ENCODE assay signal across 19 cellular contexts in the genomic region with DNA sequence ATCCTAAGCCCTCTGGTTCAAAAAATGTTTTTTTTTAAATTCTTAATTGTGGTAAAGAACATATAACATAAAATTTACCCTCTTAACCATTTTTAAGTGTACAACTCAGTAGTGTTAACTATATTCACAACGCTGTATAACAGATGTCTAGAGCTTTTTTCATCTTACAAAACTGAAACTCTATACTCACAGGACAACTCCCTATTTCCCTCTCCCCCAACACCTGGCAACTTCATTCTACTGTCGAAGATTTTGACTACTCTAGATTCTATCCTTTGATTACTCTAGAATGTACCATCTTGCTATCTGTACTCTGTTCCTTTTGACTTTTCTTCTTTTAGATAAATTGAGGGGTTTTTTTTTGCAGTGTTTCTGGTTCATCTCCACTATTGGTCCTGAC.
DNase-seq lines count a peak whose midpoint lies in the region; ATAC-seq and TF ChIP-seq lines count a peak whose summit lies in the region.
"Had no signal": no experiment of that assay in that cellular context is flagged by ENCODE, and none has a peak within 500 bp of the region (broad histone marks: within the 10 kb centered on the region; RNA-seq: fewer than 3 reads in every experiment).

No MANE protein-coding gene starts in this region.

- no peak overlapping the region for H3K27ac ChIP-seq in CD8-positive, alpha-beta T cell (ENCODE audit: low read depth, low read length)
- H3K27ac ChIP-seq in Karpas-422 (ENCODE audit: low read length) (peak overlapping the region; percentile 32; the same call in 1 of the 2 replicates), fibroblast of lung (ENCODE audit: insufficient read depth, low read length) (peak overlapping the region; percentile 31)
- H3K27ac ChIP-seq: BLaER1 treated with 17β-estradiol and CSF1 and Interleukin-3, amounts not matched to agents 10 nM and 100 nM; colonic mucosa had no signal

- H3K4me1 Mint-ChIP-seq in CD8-positive, alpha-beta T cell (ENCODE audit: low read depth) = peaks cover 71% of the 10 kb centered on the region

- no peaks in the 10 kb centered on the region for H3K36me3 ChIP-seq in CD8-positive, alpha-beta T cell (ENCODE audit: insufficient read depth, low read length)
- H3K36me3 ChIP-seq in Karpas-422 (ENCODE audit: insufficient read depth, low read length) (peaks cover 25% of the 10 kb centered on the region; the same call in 1 of the 2 replicates), fibroblast of lung (ENCODE audit: control insufficient read depth, insufficient read depth, low read length) (no peaks in the 10 kb centered on the region)
- H3K36me3 ChIP-seq: colonic mucosa had no signal

- no peak overlapping the region for H3K4me3 Mint-ChIP-seq in CD8-positive, alpha-beta T cell
- H3K4me3 Mint-ChIP-seq: nephron, WTC11 had no signal

- no peaks in the 10 kb centered on the region for H3K27me3 Mint-ChIP-seq in CD8-positive, alpha-beta T cell (ENCODE audit: low read depth)

- no peaks in the 10 kb centered on the region for H3K9me3 ChIP-seq in CD8-positive, alpha-beta T cell (ENCODE audit: low read length)
- H3K9me3 ChIP-seq in Karpas-422 (ENCODE audit: low read length) (no peaks in the 10 kb centered on the region), fibroblast of lung (ENCODE audit: control insufficient read depth, insufficient read depth, low read depth, low read length) (no peaks in the 10 kb centered on the region)
- H3K9me3 ChIP-seq: colonic mucosa had no signal

- H3K27ac Mint-ChIP-seq in CD8-positive, alpha-beta T cell = peak overlapping the region; percentile 66
- H3K27ac Mint-ChIP-seq: WTC11 had no signal

- H3K9ac ChIP-seq in Karpas-422 (ENCODE audit: low read length) (no peak overlapping the region), fibroblast of lung (ENCODE audit: insufficient read depth, low read length) (no peak overlapping the region)
- H3K9ac ChIP-seq: BLaER1 treated with 17β-estradiol and CSF1 and Interleukin-3, amounts not matched to agents 10 nM and 100 nM had no signal

- CTCF ChIA-PET in CD8-positive, alpha-beta T cell (lab: Charles Lee) = no interaction called here

- H3K4me1 ChIP-seq in CD8-positive, alpha-beta T cell (ENCODE audit: insufficient read depth, low read length) = peaks cover 16% of the 10 kb centered on the region
- peaks cover 42% of the 10 kb centered on the region for H3K4me1 ChIP-seq in Karpas-422 (ENCODE audit: low read length)
- H3K4me1 ChIP-seq in fibroblast of lung (ENCODE audit: control insufficient read depth, extremely low read depth, insufficient read depth, low read length) = peaks cover 8% of the 10 kb centered on the region
- H3K4me1 ChIP-seq: colonic mucosa had no signal

- H3K79me2 ChIP-seq in Karpas-422 (ENCODE audit: low read length) = peaks cover 73% of the 10 kb centered on the region
- H3K79me2 ChIP-seq in fibroblast of lung (ENCODE audit: control insufficient read depth, insufficient read depth, low read length) = no peaks in the 10 kb centered on the region

- DNase-seq in CD8-positive, alpha-beta T cell = no peak
- no peak for DNase-seq in Karpas-422
- DNase-seq in fibroblast of lung (ENCODE audit: low read depth in 2 of 2) = no peak
- DNase-seq in DMS153 (lab: John Stamatoyannopoulos, UW) = no peak
- DNase-seq in RPMI8226 = no peak
- DNase-seq in AML-193 (lab: John Stamatoyannopoulos, UW) = no peak
- DNase-seq: activated CD8-positive, alpha-beta memory T cell treated with anti-CD3 and anti-CD28 coated beads, Interleukin-2, amount 50 U/mL, for 48 hours; amygdala; colonic mucosa; GOT3; hippocampal formation; left colon; retina; stimulated activated CD4-positive, alpha-beta T cell treated with anti-CD3 and anti-CD28 coated beads, Interleukin-2, amount 100 ng/mL, for 24 hours had no signal

- POLR2A ChIA-PET in CD8-positive, alpha-beta T cell (lab: Charles Lee) = interaction anchor here (1.5 kb wide), 1 partner anchor 15 kb away, joined by 5 read pairs; no protein-coding TSS in a partner anchor

- H3K27me3 ChIP-seq in CD8-positive, alpha-beta T cell (ENCODE audit: insufficient read depth, low read length) = no peaks in the 10 kb centered on the region
- H3K27me3 ChIP-seq in Karpas-422 (ENCODE audit: low read length) = no peaks in the 10 kb centered on the region
- H3K27me3 ChIP-seq in fibroblast of lung (ENCODE audit: control insufficient read depth, insufficient read depth, low read length) = no peaks in the 10 kb centered on the region
- H3K27me3 ChIP-seq: BLaER1 treated with 17β-estradiol and CSF1 and Interleukin-3, amounts not matched to agents 10 nM and 100 nM; colonic mucosa had no signal

- no peak overlapping the region for H3K4me3 ChIP-seq in CD8-positive, alpha-beta T cell (ENCODE audit: low read depth, low read length)
- H3K4me3 ChIP-seq in Karpas-422 (ENCODE audit: low read length) (no peak overlapping the region), fibroblast of lung (replicated peaks in 1 of 4; ENCODE audit: control extremely low read depth in 1 of 4, insufficient read depth in 1 of 4, low read depth in 3 of 4, low read length in 4 of 4) (no peak overlapping the region)
- H3K4me3 ChIP-seq: BLaER1 treated with 17β-estradiol and CSF1 and Interleukin-3, amounts not matched to agents 10 nM and 100 nM; colonic mucosa had no signal

- H3K36me3 Mint-ChIP-seq in CD8-positive, alpha-beta T cell = peaks cover 47% of the 10 kb centered on the region

- H2AFZ ChIP-seq in Karpas-422 (ENCODE audit: low read length) (no peak overlapping the region), fibroblast of lung (ENCODE audit: low read length) (no peak overlapping the region)

- H3K9me2 ChIP-seq in Karpas-422 (replicated peaks; ENCODE audit: insufficient read depth, low read length) = no peaks in the 10 kb centered on the region

- no peaks in the 10 kb centered on the region for H3K9me3 Mint-ChIP-seq in CD8-positive, alpha-beta T cell

- intact Hi-C loops in CD8-positive, alpha-beta T cell (cut with DNase I, micrococcal nuclease) = loop anchor here in 1 of 2 experiments (5.0 kb wide), 1 partner anchor 1394 kb away; no protein-coding TSS in a partner anchor

- H4K20me1 ChIP-seq in Karpas-422 (ENCODE audit: insufficient read depth, low read depth, low read length) (no peaks in the 10 kb centered on the region), fibroblast of lung (ENCODE audit: control insufficient read depth, extremely low read depth, insufficient read depth, low read length) (no peaks in the 10 kb centered on the region)

- peak overlapping the region; percentile 21 for H3K4me2 ChIP-seq in Karpas-422 (ENCODE audit: low read depth, low read length, poor library complexity, severe bottlenecking)
- peak overlapping the region; percentile 23 for H3K4me2 ChIP-seq in fibroblast of lung (ENCODE audit: extremely low read depth, insufficient read depth, low read length)
- H3K4me2 ChIP-seq: BLaER1 treated with 17β-estradiol and CSF1 and Interleukin-3, amounts not matched to agents 10 nM and 100 nM had no signal

- no peak for ATAC-seq in CD8-positive, alpha-beta T cell
- ATAC-seq in GM18867 (IDR thresholded peaks at IDR 0.05; ENCODE audit: unreplicated experiment) (peak; percentile 55), HG02759 (IDR thresholded peaks at IDR 0.05; ENCODE audit: unreplicated experiment) (no peak)
- ATAC-seq: left colon, WTC11 had no signal

- TF ChIP-seq CTCF in CD8-positive, alpha-beta T cell (IDR thresholded peaks at IDR 0.05) = no peak
- TF ChIP-seq CTCF in fibroblast of lung (conservative IDR thresholded peaks at IDR 0.05 in 1 of 2, IDR thresholded peaks at IDR 0.05 in 1 of 2; ENCODE audit: low read depth in 1 of 2, low read length in 2 of 2) = no peak
